In genomic region chrX:104122829-104123228, GRCh38 we compare ENCODE assay signal across 12 cellular contexts. TPM values are rescaled to one million over a fixed set of nuclear protein-coding genes. Genes with fewer than 3 reads are reported as not detected.
DNase-seq lines count a peak whose midpoint lies in the region; ATAC-seq and TF ChIP-seq lines count a peak whose summit lies in the region.
"Had no signal": no experiment of that assay in that cellular context is flagged by ENCODE, and none has a peak within 500 bp of the region (broad histone marks: within the 10 kb centered on the region; RNA-seq: fewer than 3 reads in every experiment).

No MANE protein-coding gene starts in this region.

- no TSS peak for BruUV-seq in OCI-LY7 (replicated peaks; lab: Mats Ljungman, UMichigan)

- H3K4me1 Mint-ChIP-seq in memory B cell, result peaks cover 28% of the 10 kb centered on the region

- POLR2A ChIA-PET in OCI-LY7 (lab: Charles Lee), result interaction anchor here (0.6 kb wide), 1 partner anchor 52 kb away, joined by 5 read pairs; no protein-coding TSS in a partner anchor

- peak overlapping the region; percentile 82 for H3K27ac Mint-ChIP-seq in memory B cell

- H3K27ac ChIP-seq in OCI-LY7 (ENCODE audit: low read depth, low read length, poor library complexity, severe bottlenecking), result peak overlapping the region; percentile 65

- no peaks in the 10 kb centered on the region for H3K9me2 ChIP-seq in OCI-LY7 (ENCODE audit: insufficient read depth, low read length)

- H3K9me3 Mint-ChIP-seq in memory B cell, result no peaks in the 10 kb centered on the region

- intact Hi-C loops in OCI-LY7 (cut with micrococcal nuclease; ENCODE audit: unreplicated experiment), result no loop called here

- no peaks in the 10 kb centered on the region for H3K27me3 Mint-ChIP-seq in memory B cell

- no peak overlapping the region for H3K4me3 ChIP-seq in OCI-LY7 (ENCODE audit: low read depth, low read length, poor library complexity, severe bottlenecking)

- H3K4me3 Mint-ChIP-seq in memory B cell, result peak overlapping the region; percentile 46

- CTCF ChIA-PET in OCI-LY7 (lab: Charles Lee; ENCODE audit: unreplicated experiment), result no interaction called here

- peak overlapping the region; percentile 55 for H3K4me2 ChIP-seq in OCI-LY7 (ENCODE audit: low read length)

- H3K79me2 ChIP-seq in OCI-LY7 (ENCODE audit: insufficient read depth, low read depth, low read length), result no peaks in the 10 kb centered on the region

- TF ChIP-seq CTCF in OCI-LY7 (conservative IDR thresholded peaks at IDR 0.05; ENCODE audit: low read length), result no peak

- H2AFZ ChIP-seq in OCI-LY7 (ENCODE audit: low read length), result peak overlapping the region; percentile 45

- ATAC-seq in GM21390 (IDR thresholded peaks at IDR 0.05; ENCODE audit: unreplicated experiment) (peak; percentile 57), memory B cell (ENCODE audit: low read depth) (peak; percentile 77), HG02678 (IDR thresholded peaks at IDR 0.05; ENCODE audit: unreplicated experiment) (no peak)

- no peaks in the 10 kb centered on the region for H3K9me3 ChIP-seq in OCI-LY7 (ENCODE audit: low read length)

- no peaks in the 10 kb centered on the region for H4K20me1 ChIP-seq in OCI-LY7 (ENCODE audit: insufficient read depth, low read length)

- H3K4me1 ChIP-seq in OCI-LY7 (ENCODE audit: insufficient read depth, low read length, poor library complexity, severe bottlenecking), result peaks cover 36% of the 10 kb centered on the region

- peaks cover 4% of the 10 kb centered on the region for H3K36me3 Mint-ChIP-seq in memory B cell

- no peaks in the 10 kb centered on the region for H3K36me3 ChIP-seq in OCI-LY7 (ENCODE audit: insufficient read depth, low read length)

- DNase-seq in GDM1 (lab: John Stamatoyannopoulos, UW) (peak; percentile 4), OCI-LY7 (ENCODE audit: low spot score) (peak; percentile 51), memory B cell (ENCODE audit: low spot score in 2 of 2) (no peak), NCI-H2196 (lab: John Stamatoyannopoulos, UW; ENCODE audit: unreplicated experiment) (no peak), retina (no peak)
- DNase-seq: activated effector memory CD4-positive, alpha-beta T cell treated with anti-CD3 and anti-CD28 coated beads, Interleukin-2, amount 50 U/mL, for 16 hours; Calu3; midbrain; NCI-H1092 treated with DMSO at 0.1 percent for 48 hours; NCI-H524 had no signal

RNA-seq across cellular contexts. Expression of gene ZCCHC18, which starts 10.5 kb away (rescaled TPM):
- 12.1 and 24.5 TPM in 2 replicates for total RNA-seq in OCI-LY7 (2014; rRNA removed; shearing (Covaris generic))
- total RNA-seq in OCI-LY7 (2022), result 4.5 and 4.6 TPM in 2 replicates

RNA-seq across cellular contexts. Expression of gene SLC25A53, which starts 34.0 kb away (rescaled TPM):
- 15.6 and 23.1 TPM in 2 replicates for total RNA-seq in OCI-LY7 (2014; rRNA removed; shearing (Covaris generic))
- 4.8 and 5.5 TPM in 2 replicates for total RNA-seq in OCI-LY7 (2022)

RNA-seq across cellular contexts. Expression of gene FAM199X, which starts 43.4 kb away (rescaled TPM):
- total RNA-seq in OCI-LY7 (2014; rRNA removed; shearing (Covaris generic)), result 10.6 and 10.8 TPM in 2 replicates
- total RNA-seq in OCI-LY7 (2022), result 16.0 and 19.2 TPM in 2 replicates

RNA-seq across cellular contexts. Expression of gene TMSB15C, which starts 46.8 kb away (rescaled TPM):
- 5.4 and 11.3 TPM in 2 replicates for total RNA-seq in OCI-LY7 (2014; rRNA removed; shearing (Covaris generic))
- total RNA-seq in OCI-LY7 (2022), result 9.0 and 10.6 TPM in 2 replicates

Comparison
In these comparisons a context has a peak if more than half of its experiments do, and no peak if none do; other contexts are left out.
1. DNase-seq: peak in GDM1 (single experiment) and OCI-LY7 (single experiment); none in memory B cell (0 of 2), NCI-H2196 (single experiment) and retina (single experiment).